11 cellular contexts compared by ENCODE assay signal in genomic region chr12:120689397-120690082, GRCh38. TPM values are rescaled to one million over a fixed set of nuclear protein-coding genes. Genes with fewer than 3 reads are reported as not detected.
DNase-seq lines count a peak whose midpoint lies in the region; ATAC-seq and TF ChIP-seq lines count a peak whose summit lies in the region.
"Had no signal": no experiment of that assay in that cellular context is flagged by ENCODE, and none has a peak within 500 bp of the region (broad histone marks: within the 10 kb centered on the region; RNA-seq: fewer than 3 reads in every experiment).

No MANE protein-coding gene starts in this region.

- peaks cover 54% of the 10 kb centered on the region for H3K4me1 Mint-ChIP-seq in HFFc6 (ENCODE audit: low read depth)

- TF ChIP-seq CTCF in HFFc6 (IDR thresholded peaks at IDR 0.05) (peak; percentile 17; the same call in 1 of the 2 replicates), lower lobe of right lung (IDR thresholded peaks at IDR 0.05) (no peak)

- H3K27ac Mint-ChIP-seq in HFFc6: no peak overlapping the region

- intact Hi-C loops in lower lobe of right lung (cut with DNase I): no loop called here

- H3K79me2 ChIP-seq in ACC112 (ENCODE audit: control insufficient read depth, insufficient read depth, low read length, unreplicated experiment): peaks cover 65% of the 10 kb centered on the region

- H3K27me3 Mint-ChIP-seq in HFFc6 (ENCODE audit: insufficient read depth): no peaks in the 10 kb centered on the region; the same call in 1 of the 2 replicates

- H3K9me3 Mint-ChIP-seq in HFFc6: no peaks in the 10 kb centered on the region

- peak overlapping the region; percentile 81 for H3K4me3 ChIP-seq in ACC112 (ENCODE audit: low read depth, low read length)
- H3K4me3 ChIP-seq in lower lobe of right lung: peak overlapping the region; percentile 94

- H3K9me3 ChIP-seq in lower lobe of right lung: no peaks in the 10 kb centered on the region

- H3K4me3 Mint-ChIP-seq in HFFc6: peak overlapping the region; percentile 93

- no peaks in the 10 kb centered on the region for H3K27me3 ChIP-seq in ACC112 (ENCODE audit: insufficient read depth, low read length)
- no peaks in the 10 kb centered on the region for H3K27me3 ChIP-seq in lower lobe of right lung (ENCODE audit: low read depth)

- H3K4me1 ChIP-seq in ACC112 (ENCODE audit: control insufficient read depth, insufficient read depth, low read length, unreplicated experiment) (peaks cover 29% of the 10 kb centered on the region), lower lobe of right lung (peaks cover 60% of the 10 kb centered on the region)

- peaks cover 16% of the 10 kb centered on the region for H3K36me3 Mint-ChIP-seq in HFFc6 (ENCODE audit: low read depth)

- DNase-seq in HFFc6 (peak; percentile 4), astrocyte of the hippocampus (ENCODE audit: low read depth, low spot score) (peak; percentile 59), lower lobe of right lung (no peak), nucleus accumbens (lab: John Stamatoyannopoulos, UW) (no peak), DMS79 (lab: John Stamatoyannopoulos, UW) (no peak), NOMO-1 treated with DMSO at 0.1 percent for 48 hours (lab: John Stamatoyannopoulos, UW; ENCODE audit: unreplicated experiment) (no peak), Kasumi-1 (lab: John Stamatoyannopoulos, UW) (no peak)
- DNase-seq: activated naive CD4-positive, alpha-beta T cell treated with Interleukin-2 at 50 U/mL for 16 hours; NCI-H526 treated with DMSO at 0.1 percent for 48 hours had no signal

- ATAC-seq in lower lobe of right lung: no peak

- H3K27ac ChIP-seq in ACC112 (ENCODE audit: low read depth, low read length) (no peak overlapping the region), lower lobe of right lung (no peak overlapping the region)

- H2AFZ ChIP-seq in ACC112 (ENCODE audit: low read length, unreplicated experiment): no peak overlapping the region

- H3K36me3 ChIP-seq in ACC112 (ENCODE audit: insufficient read depth, low read length) (peaks cover 3% of the 10 kb centered on the region), lower lobe of right lung (peaks cover 17% of the 10 kb centered on the region)

RNA-seq across cellular contexts. Expression of gene MLEC, which starts 2.6 kb away (rescaled TPM):
- 100 to 1,000 TPM; 195 to 241 (median 209) TPM for total RNA-seq in HFFc6 (2021; fragmentation: NEBNext Ultra II Directional; extraction: Animal tissue kit (Norgen Biotek cat#: 25700))
- total RNA-seq in lower lobe of right lung: 98.1 TPM

RNA-seq across cellular contexts. Expression of gene UNC119B, which starts 20.7 kb away (rescaled TPM):
- total RNA-seq in HFFc6 (2021; fragmentation: NEBNext Ultra II Directional; extraction: Animal tissue kit (Norgen Biotek cat#: 25700)): 10 to 100 TPM; 32.9 to 39.5 (median 34.4) TPM
- total RNA-seq in lower lobe of right lung: 27.1 TPM

RNA-seq across cellular contexts. Expression of gene ACADS, which starts 36.1 kb away (rescaled TPM):
- 1 to 10 TPM in 5 of 6 experiments, under 1 TPM in 1; 0.99 to 2.4 (median 2.0) TPM for total RNA-seq in HFFc6 (2021; fragmentation: NEBNext Ultra II Directional; extraction: Animal tissue kit (Norgen Biotek cat#: 25700))
- 24.4 TPM for total RNA-seq in lower lobe of right lung

RNA-seq across cellular contexts. Expression of gene CABP1, which starts 49.1 kb away (rescaled TPM):
- 1 to 10 TPM in 4 of 6 experiments, under 1 TPM in 2; 0.09 to 2.2 (median 1.4) TPM for total RNA-seq in HFFc6 (2021; fragmentation: NEBNext Ultra II Directional; extraction: Animal tissue kit (Norgen Biotek cat#: 25700))
- 0.30 TPM for total RNA-seq in lower lobe of right lung
- total RNA-seq: mononuclear cell had no signal

Comparison
In these comparisons a context has a peak if more than half of its experiments do, and no peak if none do; other contexts are left out.
1. DNase-seq: peak in HFFc6 (single experiment) and astrocyte of the hippocampus (single experiment); none in lower lobe of right lung (single experiment), nucleus accumbens (0 of 56), DMS79 (single experiment), NOMO-1 treated with DMSO at 0.1 percent for 48 hours (single experiment) and Kasumi-1 (0 of 2).